In genomic region chr11:120067361-120068113, GRCh38 we compare ENCODE assay signal across 1 cellular context.
TF ChIP-seq lines count a peak whose summit lies in the region.

No MANE protein-coding gene starts in this region.

TF ChIP-seq in GM12878, 131 proteins besides CTCF, POLR2A, EP300 and RAD21 (continued from another document):
- no peak for TF ChIP-seq CHD4 (IDR thresholded peaks at IDR 0.05)
- no peak for TF ChIP-seq NR2C2 (IDR thresholded peaks at IDR 0.05; ENCODE audit: borderline replicate concordance, control insufficient read depth, insufficient read length, low read depth)
- no peak for TF ChIP-seq MEF2A (IDR thresholded peaks at IDR 0.05; ENCODE audit: insufficient read depth, low read depth, low read length)
- TF ChIP-seq TBL1XR1 (IDR thresholded peaks at IDR 0.05; ENCODE audit: low read depth, low read length), result no peak
- TF ChIP-seq SMAD1 (IDR thresholded peaks at IDR 0.05; ENCODE audit: low read depth, partially characterized antibody), result no peak
- TF ChIP-seq, protein P1, sequence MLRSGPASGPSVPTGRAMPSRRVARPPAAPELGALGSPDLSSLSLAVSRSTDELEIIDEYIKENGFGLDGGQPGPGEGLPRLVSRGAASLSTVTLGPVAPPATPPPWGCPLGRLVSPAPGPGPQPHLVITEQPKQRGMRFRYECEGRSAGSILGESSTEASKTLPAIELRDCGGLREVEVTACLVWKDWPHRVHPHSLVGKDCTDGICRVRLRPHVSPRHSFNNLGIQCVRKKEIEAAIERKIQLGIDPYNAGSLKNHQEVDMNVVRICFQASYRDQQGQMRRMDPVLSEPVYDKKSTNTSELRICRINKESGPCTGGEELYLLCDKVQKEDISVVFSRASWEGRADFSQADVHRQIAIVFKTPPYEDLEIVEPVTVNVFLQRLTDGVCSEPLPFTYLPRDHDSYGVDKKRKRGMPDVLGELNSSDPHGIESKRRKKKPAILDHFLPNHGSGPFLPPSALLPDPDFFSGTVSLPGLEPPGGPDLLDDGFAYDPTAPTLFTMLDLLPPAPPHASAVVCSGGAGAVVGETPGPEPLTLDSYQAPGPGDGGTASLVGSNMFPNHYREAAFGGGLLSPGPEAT (IDR thresholded peaks at IDR 0.05; ENCODE audit: low read depth), result no peak
- TF ChIP-seq ESRRA (IDR thresholded peaks at IDR 0.05; ENCODE audit: low read length), result no peak
- no peak for TF ChIP-seq IKZF2 (IDR thresholded peaks at IDR 0.05)
- no peak for TF ChIP-seq BCL3 (IDR thresholded peaks at IDR 0.05; ENCODE audit: borderline replicate concordance, insufficient read depth, low read depth, low read length, poor library complexity, severe bottlenecking)
- no peak for TF ChIP-seq MTA3 (IDR thresholded peaks at IDR 0.05; ENCODE audit: borderline replicate concordance, low read length)
TF ChIP-seq in GM12878: peak in this region for 0.
